In the genomic region with DNA sequence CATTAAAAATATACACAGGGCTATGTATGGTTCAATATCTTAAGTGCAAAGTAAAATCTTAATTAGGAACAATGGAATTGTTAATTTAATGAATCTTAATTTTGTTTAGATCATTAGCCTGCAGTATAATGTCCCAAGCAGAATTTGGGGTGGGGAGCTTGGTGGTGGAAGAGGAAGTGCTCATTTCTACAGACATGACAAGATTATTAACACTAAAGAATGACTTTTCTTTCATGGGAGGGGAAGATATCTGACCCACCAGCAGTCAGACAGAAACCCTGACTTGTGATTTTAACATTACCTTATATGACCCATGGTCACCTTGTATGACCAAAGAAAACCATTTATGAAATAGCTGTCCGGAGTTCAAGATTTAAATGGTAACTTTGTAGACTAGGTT, we compare ENCODE assay signal across 15 cellular contexts. TPM values are rescaled to one million over a fixed set of nuclear protein-coding genes. Genes with fewer than 3 reads are reported as not detected.
DNase-seq lines count a peak whose midpoint lies in the region; ATAC-seq and TF ChIP-seq lines count a peak whose summit lies in the region.
"Had no signal": no experiment of that assay in that cellular context is flagged by ENCODE, and none has a peak within 500 bp of the region (broad histone marks: within the 10 kb centered on the region; RNA-seq: fewer than 3 reads in every experiment).

No MANE protein-coding gene starts in this region.

- H3K27me3 ChIP-seq in esophagus muscularis mucosa = no peaks in the 10 kb centered on the region
- H3K27me3 ChIP-seq in tibial artery = no peaks in the 10 kb centered on the region
- H3K27me3 ChIP-seq: BLaER1 treated with 17β-estradiol and CSF1 and Interleukin-3, amounts not matched to agents 10 nM and 100 nM had no signal

- TF ChIP-seq CTCF in VCaP (conservative IDR thresholded peaks at IDR 0.05) (no peak), esophagus muscularis mucosa (IDR thresholded peaks at IDR 0.05) (no peak), tibial artery (IDR thresholded peaks at IDR 0.05) (no peak)

- WGBS in esophagus muscularis mucosa = 88% methylated on average over 1 of the region's 1 CpG

- peak overlapping the region; percentile 85 for H3K27ac ChIP-seq in VCaP
- H3K27ac ChIP-seq in esophagus muscularis mucosa (replicated peaks in 1 of 4) = no peak overlapping the region
- H3K27ac ChIP-seq in tibial artery = no peak overlapping the region
- H3K27ac ChIP-seq: BLaER1 treated with 17β-estradiol and CSF1 and Interleukin-3, amounts not matched to agents 10 nM and 100 nM had no signal

- H3K4me3 ChIP-seq in esophagus muscularis mucosa = no peak overlapping the region
- H3K4me3 ChIP-seq in tibial artery = no peak overlapping the region
- H3K4me3 ChIP-seq: BLaER1 treated with 17β-estradiol and CSF1 and Interleukin-3, amounts not matched to agents 10 nM and 100 nM had no signal

- no peak for TF ChIP-seq EP300 in esophagus muscularis mucosa (IDR thresholded peaks at IDR 0.05)

- TF ChIP-seq POLR2A in esophagus muscularis mucosa (IDR thresholded peaks at IDR 0.05; ENCODE audit: low read depth) = no peak

- in situ Hi-C loops in G401 (cut with HindIII; ENCODE audit: low sequenced_read_pairs) = no loop called here

- ATAC-seq in HG02610 (IDR thresholded peaks at IDR 0.05; ENCODE audit: unreplicated experiment) (peak; percentile 42), left lobe of liver (no peak)
- ATAC-seq: Panc1 had no signal

- intact Hi-C loops in esophagus muscularis mucosa (cut with DNase I) = no loop called here
- intact Hi-C loops in tibial artery (cut with DNase I; ENCODE audit: low total_unique reads) = no loop called here

- DNase-seq in G401 (ENCODE audit: low spot score) (peak; percentile 32), esophagus muscularis mucosa (ENCODE audit: extremely low spot score) (peak; percentile 42), GM19240 (ENCODE audit: insufficient read length, low spot score) (no peak), tibial artery (no peak), NCI-H82 (lab: John Stamatoyannopoulos, UW) (no peak), left lobe of liver (ENCODE audit: low spot score) (no peak)
- DNase-seq: DMS53, H7, NCI-H1092 treated with DMSO at 0.1 percent for 48 hours, NCI-H345, Right ventricle myocardium superior had no signal

- H3K36me3 ChIP-seq in esophagus muscularis mucosa (no peaks in the 10 kb centered on the region), tibial artery (no peaks in the 10 kb centered on the region)
- H3K36me3 ChIP-seq: BLaER1 treated with 17β-estradiol and CSF1 and Interleukin-3, amounts not matched to agents 10 nM and 100 nM had no signal

- no peaks in the 10 kb centered on the region for H3K9me3 ChIP-seq in esophagus muscularis mucosa
- no peaks in the 10 kb centered on the region for H3K9me3 ChIP-seq in tibial artery
- H3K9me3 ChIP-seq: BLaER1 treated with 17β-estradiol and CSF1 and Interleukin-3, amounts not matched to agents 10 nM and 100 nM had no signal

- H3K4me1 ChIP-seq in esophagus muscularis mucosa (peaks cover 8 to 17% (median 11%) of the 10 kb centered on the region in 4 donors), tibial artery (peaks cover 0 to 13% (median 4%) of the 10 kb centered on the region in 4 donors)

RNA-seq across cellular contexts. Expression of a gene that starts 41.3 kb away (rescaled TPM):
- 72.6 and 115 TPM in 2 replicates for total RNA-seq in G401 (2014; rRNA removed; shearing (Covaris generic))
- total RNA-seq in esophagus muscularis mucosa = 100 to 1,000 TPM in 1 of 4 donors, 10 to 100 TPM in 3; 77.4 to 156 (median 86.5) TPM
- 27.9 TPM for total RNA-seq in left lobe of liver

Comparison
In these comparisons a context has a peak if more than half of its experiments do, and no peak if none do; other contexts are left out.
1. DNase-seq: peak in G401 (single experiment) and esophagus muscularis mucosa (single experiment); none in GM19240 (single experiment), tibial artery (0 of 2), NCI-H82 (single experiment) and left lobe of liver (single experiment).